20 cellular contexts compared by ENCODE assay signal in the genomic region with DNA sequence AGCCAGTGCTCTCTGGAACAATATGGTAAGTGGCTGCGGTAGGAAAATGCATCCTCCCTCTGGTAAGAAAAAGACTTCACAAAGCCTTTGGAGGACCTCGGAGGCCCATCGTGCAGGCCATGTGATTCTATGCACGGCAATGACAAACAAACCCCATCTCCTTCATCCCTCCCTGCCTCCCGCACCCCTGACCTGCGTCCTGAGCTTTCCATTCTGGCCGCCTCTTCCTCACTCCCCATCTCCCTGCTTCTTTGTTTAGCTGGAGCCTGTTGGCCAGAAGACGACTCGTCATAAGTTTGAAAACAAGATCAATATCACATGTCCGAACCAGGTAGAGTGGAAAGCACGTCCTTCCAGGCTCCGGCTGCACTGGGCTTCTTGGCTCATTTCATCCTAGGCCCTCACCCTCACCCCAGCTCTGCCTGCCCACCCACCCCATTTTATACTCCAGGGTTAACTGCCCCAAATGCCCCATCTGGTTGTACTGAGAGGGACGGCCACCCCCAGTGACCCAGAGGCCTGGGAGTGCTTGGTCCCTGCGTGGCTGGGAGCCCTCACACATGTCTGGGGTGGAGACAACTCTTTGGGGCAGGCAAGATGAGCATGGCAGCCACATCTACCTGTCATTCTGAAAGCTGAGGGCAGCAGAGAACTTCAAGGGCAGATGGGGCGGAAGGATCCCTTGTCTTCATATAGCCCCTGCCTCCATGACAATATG.
DNase-seq lines count a peak whose midpoint lies in the region; ATAC-seq and TF ChIP-seq lines count a peak whose summit lies in the region.
"Had no signal": no experiment of that assay in that cellular context is flagged by ENCODE, and none has a peak within 500 bp of the region (broad histone marks: within the 10 kb centered on the region; RNA-seq: fewer than 3 reads in every experiment).

No MANE protein-coding gene starts in this region.

- H3K9ac ChIP-seq in mesenchymal stem cell (ENCODE audit: low read length), result no peak overlapping the region

- no peak overlapping the region for H3K4me2 ChIP-seq in GM23338
- H3K4me2 ChIP-seq in mesenchymal stem cell (ENCODE audit: low read length, poor library complexity, severe bottlenecking), result no peak overlapping the region

- no peak overlapping the region for H3K27ac ChIP-seq in GM23338 (ENCODE audit: low read depth)
- H3K27ac ChIP-seq in mesenchymal stem cell (ENCODE audit: low read length, poor library complexity, severe bottlenecking), result no peak overlapping the region
- H3K27ac ChIP-seq: C4-2B had no signal

- H3K79me2 ChIP-seq in GM23338 (replicated peaks; ENCODE audit: insufficient read depth), result no peaks in the 10 kb centered on the region

- no TSS peak for BruUV-seq in Caco-2 (replicated peaks; lab: Mats Ljungman, UMichigan)

- no peak for ATAC-seq in activated T-cell treated with anti-CD3 and anti-CD28 coated beads, Interleukin-2, amount 50 U/mL, for 72 hours (replicated peaks in 1 of 2)
- ATAC-seq in GM23338 (no peak), sciatic nerve (no peak), HG03442 (IDR thresholded peaks at IDR 0.05; ENCODE audit: unreplicated experiment) (no peak)
- ATAC-seq: Panc1 had no signal

- H2BK12ac ChIP-seq in mesenchymal stem cell (ENCODE audit: low read length in 2 of 2), result peak overlapping the region in 1 of 2 experiments; percentile 11

- H3K27me3 Mint-ChIP-seq in activated T-cell treated with anti-CD3 and anti-CD28 coated beads, Interleukin-2, amount 50 U/mL, for 72 hours (ENCODE audit: low read depth), result no peaks in the 10 kb centered on the region
- peaks cover 16% of the 10 kb centered on the region for H3K27me3 Mint-ChIP-seq in GM23338 (ENCODE audit: insufficient read depth, low read depth, poor library complexity)
- H3K27me3 Mint-ChIP-seq in HFFc6 (ENCODE audit: insufficient read depth), result no peaks in the 10 kb centered on the region; the same call in 1 of the 2 replicates
- no peaks in the 10 kb centered on the region for H3K27me3 Mint-ChIP-seq in Caco-2 (ENCODE audit: insufficient read depth, unreplicated experiment)

- H3K9me3 Mint-ChIP-seq in activated T-cell treated with anti-CD3 and anti-CD28 coated beads, Interleukin-2, amount 50 U/mL, for 72 hours, result no peaks in the 10 kb centered on the region
- H3K9me3 Mint-ChIP-seq in GM23338 (no peaks in the 10 kb centered on the region), HFFc6 (no peaks in the 10 kb centered on the region), Caco-2 (ENCODE audit: unreplicated experiment) (no peaks in the 10 kb centered on the region)

- no peaks in the 10 kb centered on the region for H3F3A ChIP-seq in GM23338 (replicated peaks; ENCODE audit: low read depth)

- no peaks in the 10 kb centered on the region for H3K36me3 Mint-ChIP-seq in activated T-cell treated with anti-CD3 and anti-CD28 coated beads, Interleukin-2, amount 50 U/mL, for 72 hours (ENCODE audit: insufficient read depth in 2 of 2)
- no peaks in the 10 kb centered on the region for H3K36me3 Mint-ChIP-seq in GM23338 (ENCODE audit: low read depth)
- H3K36me3 Mint-ChIP-seq in HFFc6 (ENCODE audit: low read depth), result no peaks in the 10 kb centered on the region
- H3K36me3 Mint-ChIP-seq in Caco-2 (ENCODE audit: insufficient read depth, unreplicated experiment), result no peaks in the 10 kb centered on the region
- H3K36me3 Mint-ChIP-seq: IgD-negative memory B cell had no signal

- CTCF ChIA-PET in Caco-2 (lab: Charles Lee), result no interaction called here

- no peak overlapping the region for H2AK5ac ChIP-seq in mesenchymal stem cell (ENCODE audit: low read length, severe bottlenecking)

- H3K9me3 ChIP-seq in mesenchymal stem cell (ENCODE audit: control insufficient read depth, low read length) (no peaks in the 10 kb centered on the region), Caco-2 (no peaks in the 10 kb centered on the region)

- H4K8ac ChIP-seq in mesenchymal stem cell (ENCODE audit: low read length), result no peak overlapping the region

- H3K4me1 Mint-ChIP-seq in activated T-cell treated with anti-CD3 and anti-CD28 coated beads, Interleukin-2, amount 50 U/mL, for 72 hours (ENCODE audit: low read depth), result peaks cover 48% of the 10 kb centered on the region
- peaks cover 25% of the 10 kb centered on the region for H3K4me1 Mint-ChIP-seq in GM23338
- H3K4me1 Mint-ChIP-seq in HFFc6 (ENCODE audit: low read depth), result peaks cover 40% of the 10 kb centered on the region
- H3K4me1 Mint-ChIP-seq in Caco-2 (ENCODE audit: low read depth, unreplicated experiment), result peaks cover 15% of the 10 kb centered on the region

- intact Hi-C loops in sciatic nerve (cut with DNase I), result loop anchor here (10.0 kb wide), 1 partner anchor 165 kb away; the partner anchor contains the start of gene PPP1CB
- intact Hi-C loops in Caco-2 (cut with micrococcal nuclease; ENCODE audit: unreplicated experiment), result loop anchor here (5.0 kb wide), 1 partner anchor 57 kb away; no protein-coding TSS in a partner anchor

- no peaks in the 10 kb centered on the region for H4K20me1 ChIP-seq in GM23338 (replicated peaks; ENCODE audit: insufficient read depth)

- H3K14ac ChIP-seq in mesenchymal stem cell (ENCODE audit: low read length in 2 of 2), result no peak overlapping the region

- no peak overlapping the region for H4K91ac ChIP-seq in mesenchymal stem cell (ENCODE audit: low read length)

- no peak overlapping the region for H3K18ac ChIP-seq in mesenchymal stem cell (ENCODE audit: low read depth in 1 of 2, low read length in 2 of 2)

- H3K23ac ChIP-seq in mesenchymal stem cell (ENCODE audit: low read length in 2 of 2), result no peak overlapping the region

- H2BK15ac ChIP-seq in mesenchymal stem cell (ENCODE audit: low read depth, poor library complexity, severe bottlenecking), result peak overlapping the region; percentile 44

- TF ChIP-seq CTCF in GM23338 (conservative IDR thresholded peaks at IDR 0.05; ENCODE audit: low read depth in 2 of 2) (no peak), HFFc6 (IDR thresholded peaks at IDR 0.05) (no peak), Caco-2 (IDR thresholded peaks at IDR 0.05; ENCODE audit: insufficient read depth in 1 of 2, low read depth in 1 of 2, low read length in 1 of 2, severe bottlenecking in 1 of 2, unreplicated experiment in 1 of 2) (no peak)

- H2BK120ac ChIP-seq in mesenchymal stem cell (ENCODE audit: low read depth, low read length), result no peak overlapping the region

- H3K4me3 ChIP-seq in GM23338 (no peak overlapping the region), mesenchymal stem cell (ENCODE audit: insufficient read depth in 1 of 2, low read depth in 1 of 2, low read length in 2 of 2) (no peak overlapping the region), Caco-2 (ENCODE audit: low read depth, low read length) (no peak overlapping the region)

- H3K4me1 ChIP-seq in GM23338 (ENCODE audit: insufficient read depth), result peaks cover 4% of the 10 kb centered on the region
- peaks cover 30% of the 10 kb centered on the region for H3K4me1 ChIP-seq in mesenchymal stem cell (ENCODE audit: control insufficient read depth, insufficient read depth, low read depth, low read length)
- peaks cover 18% of the 10 kb centered on the region for H3K4me1 ChIP-seq in Caco-2

- no peaks in the 10 kb centered on the region for H3K9me2 ChIP-seq in GM23338 (ENCODE audit: insufficient read depth)

- no peak overlapping the region for H2BK5ac ChIP-seq in mesenchymal stem cell (ENCODE audit: low read depth, low read length, poor library complexity, severe bottlenecking)

- H2AFZ ChIP-seq in GM23338, result 0 out of 2 replicates have a peak overlapping the region, but pooled peaks have one; percentile 63
- no peak overlapping the region for H2AFZ ChIP-seq in mesenchymal stem cell (ENCODE audit: low read depth, low read length)

- 90% methylated on average over 14 of the region's 15 CpGs for WGBS in mesenchymal stem cell

- H3K27me3 ChIP-seq in GM23338 (ENCODE audit: insufficient read depth) (no peaks in the 10 kb centered on the region), mesenchymal stem cell (ENCODE audit: control insufficient read depth in 1 of 2, insufficient read depth in 1 of 2, low read length in 2 of 2) (no peaks in the 10 kb centered on the region), Caco-2 (replicated peaks; ENCODE audit: control insufficient read depth, insufficient read depth, low read length) (no peaks in the 10 kb centered on the region)

- peaks cover 2% of the 10 kb centered on the region for H3K79me1 ChIP-seq in mesenchymal stem cell (replicated peaks; ENCODE audit: low read length, poor library complexity, severe bottlenecking)

- H3K27ac Mint-ChIP-seq in activated T-cell treated with anti-CD3 and anti-CD28 coated beads, Interleukin-2, amount 50 U/mL, for 72 hours, result no peak overlapping the region
- no peak overlapping the region for H3K27ac Mint-ChIP-seq in GM23338
- no peak overlapping the region for H3K27ac Mint-ChIP-seq in HFFc6
- H3K27ac Mint-ChIP-seq in Caco-2 (ENCODE audit: unreplicated experiment), result no peak overlapping the region

- H3K4me3 Mint-ChIP-seq in activated T-cell treated with anti-CD3 and anti-CD28 coated beads, Interleukin-2, amount 50 U/mL, for 72 hours, result no peak overlapping the region
- H3K4me3 Mint-ChIP-seq in GM23338 (no peak overlapping the region), HFFc6 (no peak overlapping the region), Caco-2 (ENCODE audit: unreplicated experiment) (no peak overlapping the region)
- H3K4me3 Mint-ChIP-seq: IgD-negative memory B cell had no signal

- no peak overlapping the region for H3K4ac ChIP-seq in mesenchymal stem cell (ENCODE audit: low read depth in 1 of 2, low read length in 2 of 2)

- H3K36me3 ChIP-seq in GM23338 (ENCODE audit: insufficient read depth) (no peaks in the 10 kb centered on the region), mesenchymal stem cell (ENCODE audit: control insufficient read depth in 1 of 2, insufficient read depth in 2 of 2, low read depth in 1 of 2, low read length in 2 of 2) (no peaks in the 10 kb centered on the region), Caco-2 (ENCODE audit: control insufficient read depth, insufficient read depth, low read length) (no peaks in the 10 kb centered on the region)

- POLR2A ChIA-PET in Caco-2 (lab: Charles Lee), result no interaction called here

- DNase-seq in activated T-cell treated with anti-CD3 and anti-CD28 coated beads, Interleukin-2, amount 50 U/mL, for 1 hour, result peak; percentile 10
- DNase-seq in activated T-cell treated with anti-CD3 and anti-CD28 coated beads, Interleukin-2, amount 50 U/mL, for 72 hours, result no peak
- DNase-seq in GM23338 (ENCODE audit: low spot score) (no peak), mesenchymal stem cell (no peak), sciatic nerve (ENCODE audit: low spot score) (peak; percentile 42), HFFc6 (no peak), Caco-2 (no peak)
- DNase-seq: EL, GF-D8, Karpas-422, NCI-H1694, NCI-H2081, NCI-H2171, NCI-H345, NCI-H524 treated with DMSO at 0.1 percent for 48 hours, NCI-H82 had no signal

Comparison
In these comparisons a context has a peak if more than half of its experiments do, and no peak if none do; other contexts are left out.
1. DNase-seq: peak in activated T-cell treated with anti-CD3 and anti-CD28 coated beads, Interleukin-2, amount 50 U/mL, for 1 hour (single experiment) and sciatic nerve (single experiment); none in activated T-cell treated with anti-CD3 and anti-CD28 coated beads, Interleukin-2, amount 50 U/mL, for 72 hours (0 of 2), GM23338 (single experiment), mesenchymal stem cell (single experiment), HFFc6 (single experiment) and Caco-2 (0 of 2).